18 cellular contexts compared by ENCODE assay signal in the genomic region with DNA sequence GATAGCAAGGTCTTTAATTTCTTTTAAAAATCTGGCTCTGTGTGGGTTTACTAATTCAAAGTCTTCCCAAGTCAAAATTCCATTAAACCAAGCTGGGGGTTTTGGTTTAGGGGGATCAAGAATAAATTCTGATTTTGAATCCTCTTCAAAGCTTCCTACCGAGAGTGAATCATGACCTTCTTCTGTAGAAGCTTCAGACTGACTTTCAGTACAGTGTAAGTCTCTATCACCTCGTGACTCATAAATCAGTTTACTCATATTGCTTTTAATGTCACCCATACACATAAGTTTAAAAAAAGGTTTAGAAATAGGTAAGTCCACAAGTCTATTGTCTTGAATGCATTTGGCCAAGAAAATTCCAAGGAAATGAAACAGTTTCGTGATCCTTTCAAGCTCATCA.
DNase-seq lines count a peak whose midpoint lies in the region; ATAC-seq, FAIRE-seq and TF ChIP-seq lines count a peak whose summit lies in the region.
"Had no signal": no experiment of that assay in that cellular context is flagged by ENCODE, and none has a peak within 500 bp of the region (broad histone marks: within the 10 kb centered on the region; RNA-seq: fewer than 3 reads in every experiment).

No MANE protein-coding gene starts in this region.

- H3K9ac ChIP-seq in HepG2 (ENCODE audit: insufficient read depth, low read depth, low read length) (no peak overlapping the region), neuronal stem cell (ENCODE audit: low read depth, low read length, poor library complexity) (no peak overlapping the region)

- H3K9me3 Mint-ChIP-seq in stimulated activated naive CD8-positive, alpha-beta T cell treated with anti-CD3 and anti-CD28 coated beads, Interleukin-15, amount 100 ng/mL, for 72 hours, result no peaks in the 10 kb centered on the region
- no peaks in the 10 kb centered on the region for H3K9me3 Mint-ChIP-seq in osteocyte (ENCODE audit: unreplicated experiment)

- no peak overlapping the region for H2BK5ac ChIP-seq in neuronal stem cell (ENCODE audit: low read length)

- H3K27ac ChIP-seq in HepG2 (ENCODE audit: extremely low read length, insufficient read depth, low read length) (no peak overlapping the region), right lobe of liver (no peak overlapping the region), neuronal stem cell (replicated peaks; ENCODE audit: low read length) (no peak overlapping the region)
- H3K27ac ChIP-seq: ovary, Peyer's patch, tibial artery, VCaP had no signal

- no peak for FAIRE-seq in HepG2 (lab: Jason Lieb, UNC)
- FAIRE-seq: GM12892 had no signal

- H3K4me3 ChIP-seq in HepG2 (replicated peaks in 1 of 3; ENCODE audit: insufficient read depth in 1 of 3, low read depth in 2 of 3, low read length in 3 of 3) (no peak overlapping the region), right lobe of liver (no peak overlapping the region), epithelial cell of esophagus (ENCODE audit: low read length) (no peak overlapping the region), neuronal stem cell (ENCODE audit: low read length in 2 of 2) (no peak overlapping the region)
- H3K4me3 ChIP-seq: ovary, Peyer's patch, tibial artery had no signal

- H2BK12ac ChIP-seq in neuronal stem cell (ENCODE audit: low read length), result no peak overlapping the region

- no peak overlapping the region for H2AK5ac ChIP-seq in neuronal stem cell (ENCODE audit: low read depth, low read length)

- H3K27me3 Mint-ChIP-seq in stimulated activated naive CD8-positive, alpha-beta T cell treated with anti-CD3 and anti-CD28 coated beads, Interleukin-15, amount 100 ng/mL, for 72 hours, result no peaks in the 10 kb centered on the region
- H3K27me3 Mint-ChIP-seq in osteocyte (ENCODE audit: unreplicated experiment), result no peaks in the 10 kb centered on the region
- H3K27me3 Mint-ChIP-seq: brain had no signal

- H3K79me2 ChIP-seq in HepG2 (ENCODE audit: insufficient read depth, low read length), result no peaks in the 10 kb centered on the region

- intact Hi-C loops in HepG2 (cut with micrococcal nuclease; ENCODE audit: unreplicated experiment) (no loop called here), right lobe of liver (cut with DNase I) (loop anchor here in 1 of 2 donors (10.0 kb wide), 1 partner anchor 228 kb away; no protein-coding TSS in a partner anchor)

- 0 out of 4 replicates have a peak, but pooled peaks of 1 of the 2 experiments have one; percentile 26 for TF ChIP-seq POLR2A in HepG2 (IDR thresholded peaks at IDR 0.05; ENCODE audit: insufficient read depth in 1 of 2, low read depth in 2 of 2, low read length in 2 of 2)
- TF ChIP-seq POLR2A in right lobe of liver (IDR thresholded peaks at IDR 0.05), result no peak

- POLR2A ChIA-PET in HepG2 (lab: Yijun Ruan, JAX), result no interaction called here

- H2AFZ ChIP-seq in HepG2 (ENCODE audit: low read length), result no peak overlapping the region
- H2AFZ ChIP-seq in neuronal stem cell (ENCODE audit: low read length), result no peak overlapping the region

- H3K23ac ChIP-seq in neuronal stem cell (ENCODE audit: low read depth, low read length, poor library complexity), result no peak overlapping the region

- no peak for DNase-seq in HepG2 (ENCODE audit: low spot score)
- DNase-seq in right lobe of liver, result no peak
- DNase-seq in RKO (ENCODE audit: low spot score), result peak; percentile 36
- peak; percentile 51 for DNase-seq in epithelial cell of esophagus (ENCODE audit: low read depth)
- DNase-seq in stimulated activated naive CD8-positive, alpha-beta T cell treated with anti-CD3 and anti-CD28 coated beads, Interleukin-15, amount 100 ng/mL, for 72 hours, result no peak
- no peak for DNase-seq in osteocyte (ENCODE audit: extremely low spot score, unreplicated experiment)
- no peak for DNase-seq in neuronal stem cell (ENCODE audit: low spot score)
- DNase-seq: GF-D8, glutamatergic neuron, NCI-H1092 treated with DMSO at 0.1 percent for 48 hours, NCI-H774, ovary, Peyer's patch, tibial artery had no signal

- no peak overlapping the region for H2BK15ac ChIP-seq in neuronal stem cell (ENCODE audit: low read length)

- H3K27me3 ChIP-seq in HepG2 (ENCODE audit: control insufficient read depth in 1 of 2, insufficient read depth in 2 of 2, low read length in 2 of 2) (no peaks in the 10 kb centered on the region), right lobe of liver (no peaks in the 10 kb centered on the region), neuronal stem cell (ENCODE audit: control insufficient read depth in 3 of 3, insufficient read depth in 3 of 3, low read depth in 1 of 3, low read length in 3 of 3) (no peaks in the 10 kb centered on the region)
- H3K27me3 ChIP-seq: ovary, Peyer's patch, tibial artery had no signal

- no peak for TF ChIP-seq CTCF in HepG2 (CRISPR knock-in tag; IDR thresholded peaks at IDR 0.05)
- no peak for TF ChIP-seq CTCF in right lobe of liver (IDR thresholded peaks at IDR 0.05)
- TF ChIP-seq CTCF in epithelial cell of esophagus (IDR thresholded peaks at IDR 0.05; ENCODE audit: insufficient read depth, low read depth, low read length, missing control alignments), result no peak
- no peak for TF ChIP-seq CTCF in osteocyte (IDR thresholded peaks at IDR 0.05)

- no peak overlapping the region for H2BK120ac ChIP-seq in neuronal stem cell (ENCODE audit: low read depth, low read length)

- TF ChIP-seq RAD21 in HepG2 (CRISPR knock-in tag; IDR thresholded peaks at IDR 0.05), result no peak

- CTCF ChIA-PET in HepG2 (lab: Yijun Ruan, JAX; ENCODE audit: low intra/inter-chr PET ratio, low total read pairs), result no interaction called here

- H3K4me1 Mint-ChIP-seq in stimulated activated naive CD8-positive, alpha-beta T cell treated with anti-CD3 and anti-CD28 coated beads, Interleukin-15, amount 100 ng/mL, for 72 hours, result no peaks in the 10 kb centered on the region
- H3K4me1 Mint-ChIP-seq in osteocyte (ENCODE audit: unreplicated experiment), result no peaks in the 10 kb centered on the region
- H3K4me1 Mint-ChIP-seq: brain had no signal

- H3K4me1 ChIP-seq in HepG2 (ENCODE audit: insufficient read depth, low read length), result no peaks in the 10 kb centered on the region
- no peaks in the 10 kb centered on the region for H3K4me1 ChIP-seq in right lobe of liver
- H3K4me1 ChIP-seq in neuronal stem cell (ENCODE audit: control insufficient read depth in 2 of 2, insufficient read depth in 1 of 2, low read depth in 1 of 2, low read length in 2 of 2), result no peaks in the 10 kb centered on the region
- H3K4me1 ChIP-seq: Peyer's patch, tibial artery had no signal

- H3K18ac ChIP-seq in neuronal stem cell (ENCODE audit: low read length), result no peak overlapping the region

- WGBS in HepG2 (ENCODE audit: low lambda C conversion rate), result 96% methylated on average over 3 of the region's 3 CpGs
- WGBS in right lobe of liver (ENCODE audit: insufficient coverage, low coverage, low lambda C conversion rate, missing lambda C conversion rate), result 81% methylated on average over 3 of the region's 3 CpGs
- WGBS in neuronal stem cell (ENCODE audit: extremely low coverage in 2 of 2, insufficient read length in 2 of 2, insufficient replicate concordance in 1 of 2), 2 donors, result no CpG with 5 or more reads among the region's 3 CpGs

- no peak overlapping the region for H3K4me2 ChIP-seq in HepG2 (ENCODE audit: low read depth, low read length)
- no peak overlapping the region for H3K4me2 ChIP-seq in neuronal stem cell (ENCODE audit: insufficient read depth, low read length, poor library complexity, severe bottlenecking)

- in situ Hi-C loops in HepG2 (cut with HindIII; ENCODE audit: extremely low pct_ligation_motif_present, low pct_unique_long_range_greater_than_20kb), result no loop called here

- H3K4me3 Mint-ChIP-seq in stimulated activated naive CD8-positive, alpha-beta T cell treated with anti-CD3 and anti-CD28 coated beads, Interleukin-15, amount 100 ng/mL, for 72 hours, result no peak overlapping the region
- H3K4me3 Mint-ChIP-seq in osteocyte (ENCODE audit: unreplicated experiment), result no peak overlapping the region
- H3K4me3 Mint-ChIP-seq: brain had no signal

- H4K8ac ChIP-seq in neuronal stem cell (ENCODE audit: low read depth, low read length), result no peak overlapping the region

- no peaks in the 10 kb centered on the region for H3K79me1 ChIP-seq in neuronal stem cell (ENCODE audit: low read depth, low read length)

- TF ChIP-seq EP300 in HepG2 (IDR thresholded peaks at IDR 0.05; ENCODE audit: low read depth in 2 of 2, low read length in 2 of 2) (no peak), HepG2 (CRISPR knock-in tag; IDR thresholded peaks at IDR 0.05; ENCODE audit: borderline replicate concordance) (no peak)

- H3K14ac ChIP-seq in neuronal stem cell (ENCODE audit: low read length), result no peak overlapping the region

- peak overlapping the region in 1 of 2 donors; percentile 84 for H3K27ac Mint-ChIP-seq in stimulated activated naive CD8-positive, alpha-beta T cell treated with anti-CD3 and anti-CD28 coated beads, Interleukin-15, amount 100 ng/mL, for 72 hours
- no peak overlapping the region for H3K27ac Mint-ChIP-seq in osteocyte (ENCODE audit: unreplicated experiment)

- H4K20me1 ChIP-seq in HepG2 (ENCODE audit: insufficient read depth, low read length), result no peaks in the 10 kb centered on the region

- peaks cover 43 to 95% of the 10 kb centered on the region in 2 experiments for H3K36me3 ChIP-seq in HepG2 (replicated peaks in 1 of 2; ENCODE audit: control insufficient read depth in 1 of 2, insufficient read depth in 2 of 2, low read length in 2 of 2)
- H3K36me3 ChIP-seq in right lobe of liver, result peaks cover 16 to 100% (median 62%) of the 10 kb centered on the region in 4 donors
- peaks cover 17 to 99% of the 10 kb centered on the region in 2 donors for H3K36me3 ChIP-seq in neuronal stem cell (replicated peaks in 1 of 2; ENCODE audit: control insufficient read depth in 2 of 2, insufficient read depth in 2 of 2, low read length in 2 of 2)
- H3K36me3 ChIP-seq: ovary had no signal

- H3K9me3 ChIP-seq in HepG2 (ENCODE audit: low read length) (no peaks in the 10 kb centered on the region), right lobe of liver (no peaks in the 10 kb centered on the region), neuronal stem cell (replicated peaks in 1 of 2; ENCODE audit: control insufficient read depth in 2 of 2, insufficient read depth in 1 of 2, low read depth in 1 of 2, low read length in 2 of 2) (peaks cover 0 to 16% of the 10 kb centered on the region in 2 donors)
- H3K9me3 ChIP-seq: ovary, Peyer's patch, tibial artery had no signal

- ATAC-seq in HepG2 (no peak), right lobe of liver (no peak), HG02884 (IDR thresholded peaks at IDR 0.05; ENCODE audit: unreplicated experiment) (no peak)
- peak; percentile 68 for ATAC-seq in stimulated activated naive CD8-positive, alpha-beta T cell treated with anti-CD3 and anti-CD28 coated beads, Interleukin-15, amount 100 ng/mL, for 72 hours

- H3K36me3 Mint-ChIP-seq in osteocyte (ENCODE audit: unreplicated experiment), result peaks cover 60% of the 10 kb centered on the region

- H3K4ac ChIP-seq in neuronal stem cell (ENCODE audit: low read length), result no peak overlapping the region

- BruUV-seq in HepG2 (replicated peaks; lab: Mats Ljungman, UMichigan), result TSS peak; percentile 41

- H4K91ac ChIP-seq in neuronal stem cell (ENCODE audit: low read depth, low read length, poor library complexity), result no peak overlapping the region

TF ChIP-seq in HepG2, 621 proteins besides CTCF, POLR2A, EP300 and RAD21:
- TF ChIP-seq TBX3 (IDR thresholded peaks at IDR 0.05; ENCODE audit: borderline replicate concordance) (no peak), RBM22 (optimal IDR thresholded peaks at IDR 0.05; ENCODE audit: low read length) (peak; percentile 67), KMT2B (CRISPR knock-in tag; IDR thresholded peaks at IDR 0.05) (no peak)
TF ChIP-seq in HepG2: peak in this region for 1.

Comparison
In these comparisons a context has a peak if more than half of its experiments do, and no peak if none do; other contexts are left out.
1. DNase-seq: peak in RKO (single experiment) and epithelial cell of esophagus (single experiment); none in HepG2 (single experiment), right lobe of liver (0 of 3), stimulated activated naive CD8-positive, alpha-beta T cell treated with anti-CD3 and anti-CD28 coated beads, Interleukin-15, amount 100 ng/mL, for 72 hours (0 of 2), osteocyte (single experiment) and neuronal stem cell (single experiment).